In genomic region chr13:100517706-100518105, GRCh38 we compare ENCODE assay signal across 1 cellular context.
TF ChIP-seq lines count a peak whose summit lies in the region.

No MANE protein-coding gene starts in this region.

TF ChIP-seq in SK-N-SH treated with all-trans-retinoic acid at 6 μM for 48 hours, 23 proteins besides CTCF, POLR2A, EP300 and RAD21 (continued from another document):
- TF ChIP-seq TSHZ2 (CRISPR knock-in tag; IDR thresholded peaks at IDR 0.05): no peak
